In the genomic region with DNA sequence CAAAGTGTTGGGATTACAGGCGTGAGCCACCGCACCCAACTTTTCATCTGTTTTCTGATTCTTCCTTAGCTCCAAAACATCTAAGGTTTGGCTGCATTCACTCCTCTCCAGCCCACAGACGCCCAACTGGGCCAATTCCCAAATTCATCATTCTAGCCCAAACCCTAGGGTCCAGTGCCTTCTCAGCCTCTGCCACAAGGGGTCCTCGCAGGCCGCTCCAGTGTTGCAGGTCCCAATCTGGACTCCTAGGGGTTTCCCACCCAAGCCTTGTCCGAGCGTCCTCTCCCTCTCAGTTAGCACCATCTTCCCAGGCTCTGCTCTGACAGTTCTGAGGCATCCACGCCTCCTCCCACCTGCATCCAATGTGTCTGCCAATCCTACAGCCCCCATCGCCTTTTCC, we compare ENCODE assay signal across 7 cellular contexts. TPM values are rescaled to one million over a fixed set of nuclear protein-coding genes. Genes with fewer than 3 reads are reported as not detected.
DNase-seq lines count a peak whose midpoint lies in the region; ATAC-seq, FAIRE-seq and TF ChIP-seq lines count a peak whose summit lies in the region.
"Not testable (repeated sequence)": the region's sequence is repeated elsewhere in the genome, so short reads cannot be mapped to it uniquely, and the experiment has no call there.

No MANE protein-coding gene starts in this region.

- not testable (repeated sequence) for H3K4me3 Mint-ChIP-seq in activated T-cell treated with anti-CD3 and anti-CD28 coated beads, Interleukin-2, amount 50 U/mL, for 72 hours; stimulated activated effector memory CD8-positive, alpha-beta T cell treated with anti-CD3 and anti-CD28 coated beads, Interleukin-12 subunit alpha, Interleukin-12 subunit beta, amount 100 ng/mL, for 72 hours

- not testable (repeated sequence) for H3K4me3 ChIP-seq in endothelial cell of umbilical vein (replicated peaks in 1 of 3; ENCODE audit: insufficient read depth in 1 of 3, low read depth in 1 of 3, low read length in 3 of 3); right cardiac atrium (ENCODE audit: low read length); mucosa of descending colon

- intact Hi-C loops in endothelial cell of umbilical vein (cut with micrococcal nuclease); right cardiac atrium (cut with DNase I); mucosa of descending colon (cut with DNase I, micrococcal nuclease): not testable (repeated sequence)

- not testable (repeated sequence) for H3K27ac Mint-ChIP-seq in activated T-cell treated with anti-CD3 and anti-CD28 coated beads, Interleukin-2, amount 50 U/mL, for 72 hours; stimulated activated effector memory CD8-positive, alpha-beta T cell treated with anti-CD3 and anti-CD28 coated beads, Interleukin-12 subunit alpha, Interleukin-12 subunit beta, amount 100 ng/mL, for 72 hours

- not testable (repeated sequence) for H3K4me1 Mint-ChIP-seq in activated T-cell treated with anti-CD3 and anti-CD28 coated beads, Interleukin-2, amount 50 U/mL, for 72 hours (ENCODE audit: low read depth); stimulated activated effector memory CD8-positive, alpha-beta T cell treated with anti-CD3 and anti-CD28 coated beads, Interleukin-12 subunit alpha, Interleukin-12 subunit beta, amount 100 ng/mL, for 72 hours

- not testable (repeated sequence) for H3K9me3 ChIP-seq in endothelial cell of umbilical vein (replicated peaks; ENCODE audit: control insufficient read depth, insufficient read depth, low read length); right cardiac atrium (ENCODE audit: control insufficient read depth, low read length); mucosa of descending colon

- dilution Hi-C loops in endothelial cell of umbilical vein (cut with MboI; ENCODE audit: extremely low pct_ligation_motif_present, low sequenced_read_pairs) = not testable (repeated sequence)

- DNase-seq in GM19239 (ENCODE audit: insufficient read length, low spot score); activated T-cell treated with anti-CD3 and anti-CD28 coated beads, Interleukin-2, amount 50 U/mL, for 72 hours; endothelial cell of umbilical vein (ENCODE audit: low read depth, low spot score); right cardiac atrium; mucosa of descending colon; stimulated activated effector memory CD8-positive, alpha-beta T cell treated with anti-CD3 and anti-CD28 coated beads, Interleukin-12 subunit alpha, Interleukin-12 subunit beta, amount 100 ng/mL, for 72 hours (ENCODE audit: low spot score in 2 of 2): not testable (repeated sequence)

- no CpG with 5 or more reads among the region's 9 CpGs for WGBS in right cardiac atrium

- TF ChIP-seq CTCF in endothelial cell of umbilical vein (IDR thresholded peaks at IDR 0.05; ENCODE audit: extremely low read depth in 1 of 2, insufficient read depth in 1 of 2, low read depth in 1 of 2, low read length in 2 of 2); mucosa of descending colon (IDR thresholded peaks at IDR 0.05): not testable (repeated sequence)

- TF ChIP-seq POLR2A in endothelial cell of umbilical vein (IDR thresholded peaks at IDR 0.05; ENCODE audit: low read depth, low read length) = not testable (repeated sequence)

- POLR2A ChIA-PET in endothelial cell of umbilical vein (lab: Charles Lee) = not testable (repeated sequence)

- not testable (repeated sequence) for H3K27ac ChIP-seq in endothelial cell of umbilical vein (ENCODE audit: insufficient read depth, low read depth, low read length); right cardiac atrium (ENCODE audit: low read length)

- not testable (repeated sequence) for H3K9me1 ChIP-seq in endothelial cell of umbilical vein (replicated peaks; ENCODE audit: control insufficient read depth, extremely low read depth, insufficient read depth, low read length)

- ATAC-seq in SK-N-SH treated with all-trans-retinoic acid at 6 μM for 48 hours (peak; percentile 81), right cardiac atrium (peak; percentile 52 to 83), mucosa of descending colon (peak; percentile 72)
- peak; percentile 43 to 60 for ATAC-seq in activated T-cell treated with anti-CD3 and anti-CD28 coated beads, Interleukin-2, amount 50 U/mL, for 72 hours (replicated peaks in 1 of 2)
- ATAC-seq in stimulated activated effector memory CD8-positive, alpha-beta T cell treated with anti-CD3 and anti-CD28 coated beads, Interleukin-12 subunit alpha, Interleukin-12 subunit beta, amount 100 ng/mL, for 72 hours = peak; percentile 63

- not testable (repeated sequence) for H3K9ac ChIP-seq in endothelial cell of umbilical vein (replicated peaks; ENCODE audit: extremely low read depth, insufficient read depth, low read length)

- CTCF ChIA-PET in endothelial cell of umbilical vein (lab: Charles Lee) = not testable (repeated sequence)

- not testable (repeated sequence) for H3K79me2 ChIP-seq in endothelial cell of umbilical vein (ENCODE audit: control insufficient read depth, insufficient read depth, low read length)

- H2AFZ ChIP-seq in endothelial cell of umbilical vein (ENCODE audit: low read depth, low read length) = not testable (repeated sequence)

- not testable (repeated sequence) for H3K27me3 Mint-ChIP-seq in activated T-cell treated with anti-CD3 and anti-CD28 coated beads, Interleukin-2, amount 50 U/mL, for 72 hours (ENCODE audit: low read depth)

- H3K36me3 Mint-ChIP-seq in activated T-cell treated with anti-CD3 and anti-CD28 coated beads, Interleukin-2, amount 50 U/mL, for 72 hours (ENCODE audit: insufficient read depth in 2 of 2); stimulated activated effector memory CD8-positive, alpha-beta T cell treated with anti-CD3 and anti-CD28 coated beads, Interleukin-12 subunit alpha, Interleukin-12 subunit beta, amount 100 ng/mL, for 72 hours: not testable (repeated sequence)

- H3K9me3 Mint-ChIP-seq in activated T-cell treated with anti-CD3 and anti-CD28 coated beads, Interleukin-2, amount 50 U/mL, for 72 hours; stimulated activated effector memory CD8-positive, alpha-beta T cell treated with anti-CD3 and anti-CD28 coated beads, Interleukin-12 subunit alpha, Interleukin-12 subunit beta, amount 100 ng/mL, for 72 hours: not testable (repeated sequence)

- BruUV-seq in endothelial cell of umbilical vein (replicated peaks; lab: Mats Ljungman, UMichigan) = not testable (repeated sequence)

- not testable (repeated sequence) for H3K4me2 ChIP-seq in endothelial cell of umbilical vein (ENCODE audit: insufficient read depth, low read length)

- not testable (repeated sequence) for H4K20me1 ChIP-seq in endothelial cell of umbilical vein (replicated peaks; ENCODE audit: control insufficient read depth, extremely low read depth, insufficient read depth, low read length)

- FAIRE-seq in GM19239 (lab: Jason Lieb, UNC) = peak; percentile 88
- FAIRE-seq in endothelial cell of umbilical vein (lab: Jason Lieb, UNC) = peak; percentile 81

- not testable (repeated sequence) for H3K36me3 ChIP-seq in endothelial cell of umbilical vein (ENCODE audit: control insufficient read depth in 2 of 2, extremely low read depth in 1 of 2, insufficient read depth in 2 of 2, low read length in 2 of 2); mucosa of descending colon (ENCODE audit: low read depth)

- not testable (repeated sequence) for H3K27me3 ChIP-seq in endothelial cell of umbilical vein (ENCODE audit: control insufficient read depth in 2 of 2, insufficient read depth in 2 of 2, low read length in 2 of 2); right cardiac atrium (ENCODE audit: control insufficient read depth, insufficient read depth)

- not testable (repeated sequence) for H3K4me1 ChIP-seq in endothelial cell of umbilical vein (ENCODE audit: control insufficient read depth, extremely low read depth, insufficient read depth, low read length); right cardiac atrium (ENCODE audit: control insufficient read depth, insufficient read depth, low read length); mucosa of descending colon (ENCODE audit: low read depth)

RNA-seq across cellular contexts. Expression of gene CD320, which starts 31.7 kb away (rescaled TPM):
- total RNA-seq in activated T-cell treated with anti-CD3 and anti-CD28 coated beads, Interleukin-2, amount 50 U/mL, for 72 hours = 10 to 100 TPM; 32.0 to 38.9 TPM
- total RNA-seq in endothelial cell of umbilical vein = 84.9 and 86.7 TPM in 2 replicates
- polyA plus RNA-seq in endothelial cell of umbilical vein = 190 and 255 TPM in 2 replicates
- polyA plus RNA-seq in endothelial cell of umbilical vein (2011; cell fraction: cytosol; rRNA removed) = 119 and 129 TPM in 2 replicates
- 45.1 and 52.5 TPM in 2 replicates for polyA plus RNA-seq in endothelial cell of umbilical vein (2011; cell fraction: nucleus; rRNA removed)
- polyA plus RNA-seq in endothelial cell of umbilical vein (2012) = 52.9 and 57.1 TPM in 2 replicates
- 23.9 and 30.9 TPM in 2 replicates for polyA minus RNA-seq in endothelial cell of umbilical vein
- 48.5 TPM for polyA minus RNA-seq in endothelial cell of umbilical vein (2011; cell fraction: cytosol; rRNA and poly(A)+ RNA removed)
- 7.3 and 9.9 TPM in 2 replicates for polyA minus RNA-seq in endothelial cell of umbilical vein (2011; cell fraction: nucleus; rRNA and poly(A)+ RNA removed)
- total RNA-seq in right cardiac atrium = 10 to 100 TPM; 28.9 to 37.4 (median 32.6) TPM
- 44.0 TPM for polyA plus RNA-seq in right cardiac atrium
- 10 to 100 TPM; 33.2 to 45.8 (median 41.7) TPM for total RNA-seq in mucosa of descending colon

RNA-seq across cellular contexts. Expression of gene NDUFA7, which starts 44.7 kb away (rescaled TPM):
- 10 to 100 TPM; 59.4 to 62.5 TPM for total RNA-seq in activated T-cell treated with anti-CD3 and anti-CD28 coated beads, Interleukin-2, amount 50 U/mL, for 72 hours
- total RNA-seq in endothelial cell of umbilical vein (60.2 and 62.0 TPM in 2 replicates), right cardiac atrium (10 to 100 TPM; 64.4 to 90.4 (median 74.0) TPM), mucosa of descending colon (10 to 100 TPM; 35.3 to 65.9 (median 35.5) TPM)
- polyA plus RNA-seq in endothelial cell of umbilical vein (169 and 196 TPM in 2 replicates), right cardiac atrium (268 TPM)
- 60.1 and 63.3 TPM in 2 replicates for polyA plus RNA-seq in endothelial cell of umbilical vein (2011; cell fraction: cytosol; rRNA removed)
- 27.0 and 32.6 TPM in 2 replicates for polyA plus RNA-seq in endothelial cell of umbilical vein (2011; cell fraction: nucleus; rRNA removed)
- 74.3 and 105 TPM in 2 replicates for polyA plus RNA-seq in endothelial cell of umbilical vein (2012)
- 54.9 and 60.2 TPM in 2 replicates for polyA minus RNA-seq in endothelial cell of umbilical vein
- polyA minus RNA-seq in endothelial cell of umbilical vein (2011; cell fraction: cytosol; rRNA and poly(A)+ RNA removed) = 60.9 TPM
- polyA minus RNA-seq in endothelial cell of umbilical vein (2011; cell fraction: nucleus; rRNA and poly(A)+ RNA removed) = 17.9 and 21.0 TPM in 2 replicates

RNA-seq across cellular contexts. Expression of gene RPS28, which starts 44.8 kb away (rescaled TPM):
- total RNA-seq in activated T-cell treated with anti-CD3 and anti-CD28 coated beads, Interleukin-2, amount 50 U/mL, for 72 hours = 1,000 to 10,000 TPM; 2,463 to 2,605 TPM
- total RNA-seq in endothelial cell of umbilical vein (1,555 and 1,664 TPM in 2 replicates), right cardiac atrium (1,000 to 10,000 TPM in 2 of 4 donors, 100 to 1,000 TPM in 2; 887 to 1,230 (median 1,019) TPM), mucosa of descending colon (1,000 to 10,000 TPM; 1,101 to 1,558 (median 1,449) TPM)
- polyA plus RNA-seq in endothelial cell of umbilical vein (865 and 990 TPM in 2 replicates), right cardiac atrium (621 TPM)
- 799 and 842 TPM in 2 replicates for polyA plus RNA-seq in endothelial cell of umbilical vein (2011; cell fraction: cytosol; rRNA removed)
- 200 and 336 TPM in 2 replicates for polyA plus RNA-seq in endothelial cell of umbilical vein (2011; cell fraction: nucleus; rRNA removed)
- polyA plus RNA-seq in endothelial cell of umbilical vein (2012) = 2,106 and 2,592 TPM in 2 replicates
- polyA minus RNA-seq in endothelial cell of umbilical vein = 420 and 491 TPM in 2 replicates
- 322 TPM for polyA minus RNA-seq in endothelial cell of umbilical vein (2011; cell fraction: cytosol; rRNA and poly(A)+ RNA removed)
- polyA minus RNA-seq in endothelial cell of umbilical vein (2011; cell fraction: nucleus; rRNA and poly(A)+ RNA removed) = 48.7 and 96.3 TPM in 2 replicates
